In the genomic region with DNA sequence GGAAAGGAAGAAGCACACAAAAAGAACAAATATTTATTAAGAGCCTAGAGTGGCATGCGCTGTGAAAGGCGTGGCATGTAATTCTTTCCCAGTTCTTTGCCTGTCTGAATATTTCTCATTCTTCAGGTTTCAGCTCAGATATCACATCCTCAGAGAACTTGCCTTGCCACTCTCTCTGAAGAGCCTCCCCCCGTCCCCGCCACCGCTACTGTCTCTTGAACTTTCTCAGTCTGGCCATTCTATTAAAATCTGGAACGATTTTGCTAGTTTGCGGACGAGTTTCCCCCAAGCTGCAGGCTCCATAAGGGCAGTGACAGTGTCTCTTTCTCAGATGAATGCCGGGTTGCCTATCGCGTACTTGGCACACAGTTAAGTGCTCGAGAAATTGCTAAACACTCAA, we compare ENCODE assay signal across 8 cellular contexts. TPM values are rescaled to one million over a fixed set of nuclear protein-coding genes. Genes with fewer than 3 reads are reported as not detected.
DNase-seq lines count a peak whose midpoint lies in the region; ATAC-seq, FAIRE-seq and TF ChIP-seq lines count a peak whose summit lies in the region.

No MANE protein-coding gene starts in this region.

- no peak overlapping the region for H3K9ac ChIP-seq in K562 (ENCODE audit: insufficient read depth in 1 of 2, low read depth in 2 of 2, low read length in 2 of 2)

- TF ChIP-seq RAD21 in K562 (CRISPR knock-in tag; conservative IDR thresholded peaks at IDR 0.05 in 1 of 2, IDR thresholded peaks at IDR 0.05 in 1 of 2): no peak

- DNase-seq in A673 (ENCODE audit: low spot score) (no peak), HTR-8/SVneo (ENCODE audit: insufficient read length, low spot score) (peak; percentile 12), K562 (ENCODE audit: extremely low read depth in 1 of 4, low spot score in 3 of 4) (no peak), dermis blood vessel endothelial cell (no peak)

- no peak overlapping the region for H3K4me2 ChIP-seq in K562 (ENCODE audit: insufficient read depth, low read length)

- H3K4me3 ChIP-seq in A673 (ENCODE audit: low read depth, low read length, poor library complexity, severe bottlenecking) (peak overlapping the region; percentile 67), K562 (no peak overlapping the region)

- no peaks in the 10 kb centered on the region for H3K79me2 ChIP-seq in K562 (ENCODE audit: control insufficient read depth, insufficient read depth, low read length)

- WGBS in K562 (ENCODE audit: insufficient coverage, low coverage, missing lambda C conversion rate): 69% methylated on average over 12 of the region's 12 CpGs

- TF ChIP-seq POLR2A in K562 (conservative IDR thresholded peaks at IDR 0.05): no peak

- ATAC-seq in K562 (no peak), GM18873 (IDR thresholded peaks at IDR 0.05; ENCODE audit: low FRiP score, unreplicated experiment) (no peak), HG03139 (IDR thresholded peaks at IDR 0.05; ENCODE audit: unreplicated experiment) (no peak)

- no peaks in the 10 kb centered on the region for H3K9me1 ChIP-seq in K562 (ENCODE audit: control insufficient read depth, insufficient read depth, low read length)

- peaks cover 19% of the 10 kb centered on the region for H3K27me3 ChIP-seq in A673 (replicated peaks; ENCODE audit: insufficient read depth, low read depth, low read length, poor library complexity)
- H3K27me3 ChIP-seq in K562 (ENCODE audit: control insufficient read depth in 2 of 2, insufficient read depth in 2 of 2, low read length in 2 of 2): peaks cover 5 to 7% of the 10 kb centered on the region in 2 experiments; a peak in 3 of 5 replicates
- H3K27me3 ChIP-seq in layer of hippocampus (ENCODE audit: control insufficient read depth, insufficient read depth, low read length): no peaks in the 10 kb centered on the region

- TF ChIP-seq CTCF in A673 (conservative IDR thresholded peaks at IDR 0.05; ENCODE audit: low read depth, low read length) (no peak), K562 (IDR thresholded peaks at IDR 0.05 in 2 of 3, conservative IDR thresholded peaks at IDR 0.05 in 1 of 3; ENCODE audit: insufficient read depth in 2 of 3, low read depth in 1 of 3, low read length in 3 of 3) (no peak)

- H3K27ac ChIP-seq in A673 (ENCODE audit: low read depth, low read length, poor library complexity, severe bottlenecking) (no peak overlapping the region), K562 (ENCODE audit: extremely low read depth, low read depth, low read length) (no peak overlapping the region), layer of hippocampus (ENCODE audit: low read depth, low read length) (peak overlapping the region; percentile 79), temporal lobe (ENCODE audit: low read depth, low read length) (peak overlapping the region; percentile 98)

- H3K9me3 ChIP-seq in A673 (ENCODE audit: low read depth, low read length, poor library complexity, severe bottlenecking) (no peaks in the 10 kb centered on the region), K562 (replicated peaks; ENCODE audit: control insufficient read depth, insufficient read depth, low read depth, low read length) (no peaks in the 10 kb centered on the region)

- peaks cover 9% of the 10 kb centered on the region for H3K4me1 ChIP-seq in A673 (ENCODE audit: insufficient read depth, low read length, poor library complexity, severe bottlenecking)
- H3K4me1 ChIP-seq in K562 (replicated peaks in 1 of 2; ENCODE audit: control insufficient read depth in 2 of 2, insufficient read depth in 2 of 2, low read length in 2 of 2): peaks cover 0 to 13% of the 10 kb centered on the region in 2 experiments; a peak in 2 of 5 replicates

- peak overlapping the region; percentile 62; the same call in 1 of the 2 replicates for H2AFZ ChIP-seq in K562 (ENCODE audit: low read depth, low read length)

- H3K36me3 ChIP-seq in A673 (ENCODE audit: insufficient read depth, low read length, poor library complexity, severe bottlenecking) (no peaks in the 10 kb centered on the region), K562 (ENCODE audit: control insufficient read depth, insufficient read depth, low read length) (no peaks in the 10 kb centered on the region)

- BruUV-seq in A673 (replicated peaks; lab: Mats Ljungman, UMichigan) (no TSS peak), K562 (replicated peaks; lab: Mats Ljungman, UMichigan) (no TSS peak)

- CTCF ChIA-PET in A673 (lab: Charles Lee): interaction anchor here (0.7 to 1.9 kb wide), 2 partner anchors 75 to 1282 kb away, joined by 3 to 10 read pairs; no protein-coding TSS in a partner anchor
- CTCF ChIA-PET in K562 (lab: Yijun Ruan, JAX; ENCODE audit: low intra/inter-chr PET ratio): no interaction called here

- POLR2A ChIA-PET in A673 (lab: Charles Lee; ENCODE audit: low non-redundant PET) (no interaction called here), K562 (lab: Yijun Ruan, JAX) (interaction anchor here (0.5 to 0.6 kb wide), 2 partner anchors 24 to 26 kb away, joined by 3 read pairs; no protein-coding TSS in a partner anchor)

- no peaks in the 10 kb centered on the region for H4K20me1 ChIP-seq in K562 (replicated peaks; ENCODE audit: control insufficient read depth, insufficient read depth, low read length)

- intact Hi-C loops in A673 (cut with micrococcal nuclease; ENCODE audit: unreplicated experiment) (no loop called here), K562 (cut with micrococcal nuclease) (no loop called here)

- no peak for FAIRE-seq in HTR-8/SVneo (lab: Jason Lieb, UNC)
- FAIRE-seq in K562 (lab: Jason Lieb, UNC): no peak

- no peak for TF ChIP-seq EP300 in K562 (IDR thresholded peaks at IDR 0.05; ENCODE audit: low read length)

- in situ Hi-C loops in K562 (cut with MboI): no loop called here

TF ChIP-seq in K562, 482 proteins besides CTCF, POLR2A, EP300 and RAD21:
- TF ChIP-seq HDAC8 (tag; IDR thresholded peaks at IDR 0.05) (no peak), ZFP36 (IDR thresholded peaks at IDR 0.05; ENCODE audit: low read depth, low read length, partially characterized antibody) (no peak)

RNA-seq across cellular contexts. Expression of a gene that starts 0.8 kb away (rescaled TPM):
- total RNA-seq in A673 (2021): 18.9 and 20.5 TPM in 2 replicates
- 2.7 TPM in 2 replicates for total RNA-seq in K562 (2011; cell fraction: chromatin; rRNA removed; ENCODE audit: low replicate concordance)
- 0.53 and 1.2 TPM in 2 replicates for total RNA-seq in K562 (2011; cell fraction: nucleolus; rRNA removed)
- 0.66 and 2.4 TPM in 2 replicates for total RNA-seq in K562 (2011; cell fraction: nucleoplasm; rRNA removed)
- total RNA-seq in K562 (2014; rRNA removed): 0.05 and 0.24 TPM in 2 replicates
- total RNA-seq in K562 (2014; rRNA removed; fragmentation: Illumina TruSeq; extraction: Trizol): 0.83 and 1.2 TPM in 2 replicates
- total RNA-seq in K562 (2015; rRNA removed; fragmentation: Illumina TruSeq; extraction: Trizol): 0.72 and 1.2 TPM in 2 replicates
- 1.0 and 1.1 TPM in 2 replicates for total RNA-seq in K562 (2021)
- 1.6 and 4.7 TPM in 2 replicates for polyA plus RNA-seq in K562 (2011; rRNA removed)
- polyA plus RNA-seq in K562 (2011; cell fraction: cytosol; rRNA removed): 1.3 and 1.5 TPM in 2 replicates
- polyA plus RNA-seq in K562 (2011; cell fraction: nucleus; rRNA removed): 2.3 and 3.2 TPM in 2 replicates
- polyA plus RNA-seq in K562 (2012): 0.64 and 0.68 TPM in 2 replicates
- polyA plus RNA-seq in K562 (2014; fragmentation: Illumina TruSeq; extraction: Trizol): 0.51 and 0.68 TPM in 2 replicates
- polyA plus RNA-seq in K562 (2014; fragmentation: Nextera tagmentation; extraction: Ambion mirVana): under 1 TPM; 0.24 to 0.29 TPM
- polyA plus RNA-seq in K562 (2014; rRNA removed): 0.80 and 1.1 TPM in 2 replicates
- 4.2 and 8.2 TPM in 2 replicates for polyA minus RNA-seq in K562 (2011; rRNA and poly(A)+ RNA removed)
- 0.73 and 1.6 TPM in 2 replicates for polyA minus RNA-seq in K562 (2011; cell fraction: cytosol; rRNA and poly(A)+ RNA removed)
- 2.7 and 2.8 TPM in 2 replicates for polyA minus RNA-seq in K562 (2011; cell fraction: nucleus; rRNA and poly(A)+ RNA removed)
- 26.3 TPM for total RNA-seq in temporal lobe
- 44.5 and 52.1 TPM in 2 replicates for total RNA-seq in dermis blood vessel endothelial cell

Comparison
In these comparisons a context has a peak if more than half of its experiments do, and no peak if none do; other contexts are left out.
1. H3K27ac ChIP-seq: peak in layer of hippocampus (single experiment) and temporal lobe (single experiment); none in A673 (single experiment) and K562 (single experiment).